Comparison of ENCODE assay signal across 32 cellular contexts in the genomic region with DNA sequence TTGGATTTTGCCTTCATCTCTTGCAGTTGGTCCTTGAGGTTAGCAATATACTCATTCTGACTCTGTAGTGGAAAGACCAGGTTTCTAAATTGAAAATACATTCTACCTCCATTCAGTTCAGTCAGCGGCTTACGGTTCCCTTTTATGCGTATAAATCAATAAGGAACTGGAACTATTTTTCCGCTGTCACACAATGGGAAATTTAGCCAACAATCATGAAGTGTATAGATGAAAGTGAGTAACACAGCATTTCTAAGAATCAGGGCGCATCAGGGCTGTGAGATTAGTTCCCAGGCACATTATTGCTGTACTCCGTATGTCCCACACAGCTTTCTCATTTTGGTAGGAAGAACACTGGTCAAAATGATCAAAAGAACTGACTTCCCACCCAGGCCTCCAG.
"Had no signal": no experiment of that assay in that cellular context is flagged by ENCODE, and none has a peak within 500 bp of the region (broad histone marks: within the 10 kb centered on the region; RNA-seq: fewer than 3 reads in every experiment).

No MANE protein-coding gene starts in this region.

- H3K27ac ChIP-seq: ascending aorta, esophagus muscularis mucosa, foreskin keratinocyte, heart left ventricle, thoracic aorta, WERI-Rb-1 had no signal

- H3K36me3 ChIP-seq: ascending aorta, thoracic aorta, WERI-Rb-1 had no signal

- H3K27me3 Mint-ChIP-seq: activated naive CD8-positive, alpha-beta T cell; naive B cell had no signal

- H3K9me3 Mint-ChIP-seq: activated T-helper 2 cell treated with anti-CD3 and anti-CD28 coated beads, Interferon-gamma antibody, Interleukin-2, Interleukin-4, amounts not matched to agents 10 μg/mL and 5 μg/mL and 100 μg/mL, durations not matched to agents 14 hours and 24 hours and 36 hours; immature natural killer cell; neural crest cell; T-helper 1 cell treated with Interleukin-12 subunit alpha and Interleukin-12 subunit beta and Interleukin-4 antibody, amounts not matched to agents 30 μg/mL and 1 μg/mL, for 36 hours had no signal

- H3K4me1 ChIP-seq: ascending aorta, esophagus muscularis mucosa, foreskin keratinocyte, heart left ventricle had no signal

- H3K9me3 ChIP-seq: ascending aorta, esophagus muscularis mucosa, heart left ventricle, SK-N-SH, thoracic aorta had no signal

- H3K9me2 ChIP-seq: SK-N-SH had no signal

- H3K27ac Mint-ChIP-seq: activated naive CD8-positive, alpha-beta T cell; activated T-helper 2 cell treated with anti-CD3 and anti-CD28 coated beads, Interferon-gamma antibody, Interleukin-2, Interleukin-4, amounts not matched to agents 10 μg/mL and 5 μg/mL and 100 μg/mL, durations not matched to agents 14 hours and 24 hours and 36 hours; immature natural killer cell; mesothelial cell of epicardium; T-helper 1 cell treated with Interleukin-12 subunit alpha and Interleukin-12 subunit beta and Interleukin-4 antibody, amounts not matched to agents 30 μg/mL and 1 μg/mL, for 36 hours had no signal

- H3K4me1 Mint-ChIP-seq: immature natural killer cell, mesothelial cell of epicardium, naive B cell had no signal

- ATAC-seq: foreskin keratinocyte, heart left ventricle, left colon, right cardiac atrium had no signal

- H3K27me3 ChIP-seq: ascending aorta, esophagus muscularis mucosa, foreskin keratinocyte, heart left ventricle had no signal

- H3K36me3 Mint-ChIP-seq: naive B cell had no signal

- H3K4me2 ChIP-seq: SK-N-SH had no signal

- H3K4me3 Mint-ChIP-seq: activated naive CD8-positive, alpha-beta T cell; mesothelial cell of epicardium; naive B cell; neural crest cell; T-helper 1 cell treated with Interleukin-12 subunit alpha and Interleukin-12 subunit beta and Interleukin-4 antibody, amounts not matched to agents 30 μg/mL and 1 μg/mL, for 36 hours had no signal

- H3K4me3 ChIP-seq: ascending aorta, esophagus muscularis mucosa, heart left ventricle, thoracic aorta had no signal

- DNase-seq: activated CD4-positive, alpha-beta T cell treated with anti-CD3 and anti-CD28 coated beads for 1 hour; activated CD4-positive, alpha-beta T cell treated with anti-CD3 and anti-CD28 coated beads, Interleukin-2, amount 50 U/mL, for 4 hours; activated T-cell treated with anti-CD3 and anti-CD28 coated beads for 4 hours; caudate nucleus; dermis blood vessel endothelial cell; effector CD4-positive, alpha-beta T cell; foreskin keratinocyte; heart left ventricle; hypothalamus; immature natural killer cell; kidney; left colon; mammary epithelial cell; naive B cell; posterior cingulate gyrus; right cardiac atrium; SK-N-SH; stimulated activated CD4-positive, alpha-beta T cell treated with anti-CD3 and anti-CD28 coated beads, Interleukin-15, amount 100 ng/mL, for 24 hours; stimulated activated CD4-positive, alpha-beta T cell treated with anti-CD3 and anti-CD28 coated beads, Interleukin-2, amount 100 ng/mL, for 24 hours; stimulated activated naive CD4-positive, alpha-beta T cell treated with Interleukin-2 at 50 U/mL for 16 hours; SW 1271; T1000; trophoblast cell; WERI-Rb-1 had no signal

- H3K9ac ChIP-seq: SK-N-SH had no signal
